14 cellular contexts compared by ENCODE assay signal in the genomic region with DNA sequence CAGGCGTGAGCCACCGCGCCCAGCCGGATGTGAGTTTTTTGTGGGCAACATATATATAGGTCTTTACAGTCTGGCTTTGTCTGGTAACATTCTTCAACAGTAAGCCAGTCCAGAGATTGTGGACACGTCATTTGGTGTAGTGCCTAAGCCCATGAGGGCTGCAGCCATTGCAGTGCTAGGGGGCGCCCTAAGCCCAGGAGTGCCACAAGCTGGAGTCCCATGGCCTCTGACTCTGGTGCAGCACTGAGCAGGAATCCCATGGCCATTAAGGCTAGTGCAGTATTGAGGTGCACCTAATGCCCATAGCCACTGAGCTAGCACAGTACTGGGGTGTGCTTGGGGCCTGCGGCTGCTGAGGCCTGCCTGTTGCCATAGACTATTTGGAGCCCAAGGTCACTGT.
A peak's percentile ranks its signal among the peaks of the same experiment; 100 is the strongest.
DNase-seq lines count a peak whose midpoint lies in the region; ATAC-seq and TF ChIP-seq lines count a peak whose summit lies in the region.
"Had no signal": no experiment of that assay in that cellular context is flagged by ENCODE, and none has a peak within 500 bp of the region (broad histone marks: within the 10 kb centered on the region; RNA-seq: fewer than 3 reads in every experiment).

No MANE protein-coding gene starts in this region.

- H3K36me3 Mint-ChIP-seq in glutamatergic neuron (ENCODE audit: unreplicated experiment), result no peaks in the 10 kb centered on the region
- H3K36me3 Mint-ChIP-seq: brain; CD4-positive, CD25-positive, alpha-beta regulatory T cell had no signal

- no peaks in the 10 kb centered on the region for H3K4me1 ChIP-seq in DOHH2 (ENCODE audit: control insufficient read depth, low read length)
- no peaks in the 10 kb centered on the region for H3K4me1 ChIP-seq in OCI-LY1 (ENCODE audit: insufficient read depth, low read length, severe bottlenecking)
- H3K4me1 ChIP-seq in osteoblast (ENCODE audit: insufficient read depth, low read length), result no peaks in the 10 kb centered on the region

- H3K9me3 ChIP-seq in DOHH2 (ENCODE audit: control insufficient read depth, insufficient read depth, low read length), result no peaks in the 10 kb centered on the region
- no peaks in the 10 kb centered on the region for H3K9me3 ChIP-seq in OCI-LY1 (ENCODE audit: low read length)
- H3K9me3 ChIP-seq in osteoblast (ENCODE audit: low read depth, low read length), result no peaks in the 10 kb centered on the region

- H3K9me2 ChIP-seq in DOHH2 (replicated peaks; ENCODE audit: control insufficient read depth, low read length), result no peaks in the 10 kb centered on the region
- H3K9me2 ChIP-seq in OCI-LY1 (ENCODE audit: low read depth, low read length), result no peaks in the 10 kb centered on the region

- DNase-seq in ACHN, result peak; percentile 7
- DNase-seq in glutamatergic neuron, result peak; percentile 64
- DNase-seq in osteoblast (ENCODE audit: insufficient read length, low spot score, missing footprints), result no peak
- no peak for DNase-seq in hippocampal formation (lab: John Stamatoyannopoulos, UW)
- no peak for DNase-seq in amniotic stem cell (lab: John Stamatoyannopoulos, UW)
- DNase-seq: activated CD4-positive, alpha-beta T cell treated with anti-CD3 and anti-CD28 coated beads for 1 hour; activated effector memory CD4-positive, alpha-beta T cell treated with Interleukin-2 at 50 U/mL for 16 hours; CD4-positive, CD25-positive, alpha-beta regulatory T cell; NCI-H1436 treated with DMSO at 0.1 percent for 48 hours had no signal

- H3K27me3 ChIP-seq in DOHH2 (ENCODE audit: control insufficient read depth, low read length) (no peaks in the 10 kb centered on the region), OCI-LY1 (ENCODE audit: insufficient read depth, low read length) (no peaks in the 10 kb centered on the region), osteoblast (ENCODE audit: insufficient read depth, low read length) (no peaks in the 10 kb centered on the region)

- no peak overlapping the region for H3K4me3 ChIP-seq in DOHH2 (ENCODE audit: low read length)
- H3K4me3 ChIP-seq in OCI-LY1 (ENCODE audit: low read depth, low read length, poor library complexity, severe bottlenecking), result no peak overlapping the region
- H3K4me3 ChIP-seq in osteoblast (ENCODE audit: insufficient read depth, low read length), result no peak overlapping the region

- H3K9me3 Mint-ChIP-seq in glutamatergic neuron (ENCODE audit: unreplicated experiment), result no peaks in the 10 kb centered on the region

- H3K27me3 Mint-ChIP-seq in glutamatergic neuron (ENCODE audit: unreplicated experiment), result no peaks in the 10 kb centered on the region
- H3K27me3 Mint-ChIP-seq: brain; CD4-positive, CD25-positive, alpha-beta regulatory T cell had no signal

- H4K20me1 ChIP-seq in DOHH2 (ENCODE audit: control insufficient read depth, insufficient read depth, low read depth, low read length), result no peaks in the 10 kb centered on the region
- H4K20me1 ChIP-seq in OCI-LY1 (ENCODE audit: insufficient read depth, low read length), result no peaks in the 10 kb centered on the region
- H4K20me1 ChIP-seq in osteoblast (ENCODE audit: insufficient read depth, low read length), result no peaks in the 10 kb centered on the region

- H3F3A ChIP-seq in DOHH2 (ENCODE audit: control insufficient read depth, insufficient read depth), result no peaks in the 10 kb centered on the region
- no peaks in the 10 kb centered on the region for H3F3A ChIP-seq in OCI-LY1 (ENCODE audit: insufficient read depth, low read length)

- no peak overlapping the region for H3K4me3 Mint-ChIP-seq in glutamatergic neuron (ENCODE audit: unreplicated experiment)
- H3K4me3 Mint-ChIP-seq: brain; CD4-positive, CD25-positive, alpha-beta regulatory T cell had no signal

- H3K27ac Mint-ChIP-seq in glutamatergic neuron (ENCODE audit: unreplicated experiment), result no peak overlapping the region
- H3K27ac Mint-ChIP-seq: brain; CD4-positive, CD25-positive, alpha-beta regulatory T cell had no signal

- H3K4me2 ChIP-seq in DOHH2 (ENCODE audit: low read length) (no peak overlapping the region), OCI-LY1 (ENCODE audit: low read length) (no peak overlapping the region), osteoblast (ENCODE audit: insufficient read depth, low read length) (no peak overlapping the region)

- H3K9ac ChIP-seq in OCI-LY1 (ENCODE audit: low read length), result no peak overlapping the region

- no peak overlapping the region for H3K27ac ChIP-seq in DOHH2 (ENCODE audit: low read depth, low read length)
- H3K27ac ChIP-seq in OCI-LY1 (ENCODE audit: low read depth, low read length, poor library complexity, severe bottlenecking), result no peak overlapping the region
- H3K27ac ChIP-seq in osteoblast (ENCODE audit: low read depth, low read length), result no peak overlapping the region

- no peaks in the 10 kb centered on the region for H3K79me2 ChIP-seq in DOHH2 (ENCODE audit: control insufficient read depth, low read length)
- no peaks in the 10 kb centered on the region for H3K79me2 ChIP-seq in OCI-LY1 (ENCODE audit: insufficient read depth, low read length)
- H3K79me2 ChIP-seq in osteoblast (ENCODE audit: insufficient read depth, low read length), result no peaks in the 10 kb centered on the region

- H2AFZ ChIP-seq in OCI-LY1 (ENCODE audit: low read length) (no peak overlapping the region), osteoblast (ENCODE audit: low read length) (no peak overlapping the region)

- H3K36me3 ChIP-seq in DOHH2 (ENCODE audit: control insufficient read depth, low read length) (no peaks in the 10 kb centered on the region), OCI-LY1 (ENCODE audit: insufficient read depth, low read length) (no peaks in the 10 kb centered on the region), osteoblast (ENCODE audit: insufficient read depth, low read length) (no peaks in the 10 kb centered on the region)

- no peak for ATAC-seq in HG03095 (IDR thresholded peaks at IDR 0.05; ENCODE audit: unreplicated experiment)
- ATAC-seq: left colon had no signal

- H3K4me1 Mint-ChIP-seq in glutamatergic neuron (ENCODE audit: low read depth, unreplicated experiment), result no peaks in the 10 kb centered on the region
- H3K4me1 Mint-ChIP-seq: brain; CD4-positive, CD25-positive, alpha-beta regulatory T cell had no signal

- in situ Hi-C loops in ACHN (cut with HindIII; ENCODE audit: low pct_ligation_motif_present, low pct_unique_long_range_greater_than_20kb, low sequenced_read_pairs), result no loop called here

- TF ChIP-seq CTCF in DOHH2 (IDR thresholded peaks at IDR 0.05; ENCODE audit: low read depth, low read length, poor library complexity, severe bottlenecking), result peak; percentile 20
- peak; percentile 52; the same call in 1 of the 2 replicates for TF ChIP-seq CTCF in OCI-LY1 (IDR thresholded peaks at IDR 0.05; ENCODE audit: low read length)
- TF ChIP-seq CTCF in glutamatergic neuron (IDR thresholded peaks at IDR 0.05; ENCODE audit: partially characterized antibody, unreplicated experiment), result no peak
- TF ChIP-seq CTCF in osteoblast (IDR thresholded peaks at IDR 0.05; ENCODE audit: extremely low read depth, low read depth, low read length), result no peak

Comparison
In these comparisons a context has a peak if more than half of its experiments do, and no peak if none do; other contexts are left out.
1. DNase-seq: peak in ACHN (single experiment) and glutamatergic neuron (single experiment); none in osteoblast (single experiment), hippocampal formation (0 of 2) and amniotic stem cell (single experiment).
2. CTCF ChIP-seq: peak in DOHH2 (single experiment) and OCI-LY1 (single experiment); none in glutamatergic neuron (single experiment) and osteoblast (single experiment).